ENCODE assay signal across 27 cellular contexts in the genomic region with DNA sequence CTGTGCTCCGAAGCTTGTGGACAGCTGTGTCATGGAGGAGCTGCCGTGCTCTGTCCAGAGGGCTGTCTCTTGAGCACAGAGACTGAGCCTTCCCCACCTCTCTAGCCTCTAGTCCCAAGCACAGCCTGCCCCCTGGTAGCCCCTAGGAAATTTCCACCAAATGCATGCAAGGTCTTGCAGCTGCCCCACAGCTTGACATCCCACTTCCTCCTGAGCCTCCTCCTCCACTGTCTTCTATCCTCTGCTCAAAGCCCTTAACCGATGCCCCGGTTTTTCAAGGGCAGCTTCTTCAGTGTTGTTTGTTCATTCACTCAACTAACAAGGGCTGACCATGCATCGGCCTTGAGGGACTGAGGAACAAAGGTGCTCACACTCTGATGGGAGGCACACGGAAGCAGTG. TPM values are rescaled to one million over a fixed set of nuclear protein-coding genes. Genes with fewer than 3 reads are reported as not detected.
"Had no signal": no experiment of that assay in that cellular context is flagged by ENCODE, and none has a peak within 500 bp of the region (broad histone marks: within the 10 kb centered on the region; RNA-seq: fewer than 3 reads in every experiment).

No MANE protein-coding gene starts in this region.

- ATAC-seq: activated naive CD4-positive, alpha-beta T cell treated with anti-CD3 and anti-CD28 coated beads, Interleukin-2, amount 50 U/mL, for 72 hours; heart right ventricle; left lung had no signal

- H3K36me3 ChIP-seq: adrenal gland, esophagus squamous epithelium, heart right ventricle, left lung, thyroid gland had no signal

- H3K9me3 ChIP-seq: adrenal gland, esophagus squamous epithelium, heart right ventricle, left lung, thyroid gland had no signal

- H3K4me1 ChIP-seq: thyroid gland had no signal

- H3K27ac ChIP-seq: adrenal gland, esophagus squamous epithelium, heart right ventricle, left lung, thyroid gland, VCaP had no signal

- DNase-seq: activated CD4-positive, alpha-beta T cell treated with anti-CD3 and anti-CD28 coated beads, Interleukin-2, amount 50 U/mL, for 1 hour; activated CD4-positive, CD25-positive, alpha-beta regulatory T cell treated with anti-CD3 and anti-CD28 coated beads, Interleukin-2, amount 50 U/mL, for 72 hours; activated CD8-positive, alpha-beta memory T cell treated with anti-CD3 and anti-CD28 coated beads for 24 hours; activated CD8-positive, alpha-beta memory T cell treated with anti-CD3 and anti-CD28 coated beads, Interleukin-2, amount 50 U/mL, for 48 hours; activated gamma-delta T cell treated with Interleukin-2 at 50 U/mL for 16 hours; activated T-cell treated with anti-CD3 and anti-CD28 coated beads, Interleukin-2, amount 50 U/mL, for 48 hours; adrenal gland; effector CD8-positive, alpha-beta T cell; esophagus squamous epithelium; heart right ventricle; left lung; mammary epithelial cell; nephron progenitor cell; occipital lobe; stimulated activated CD4-positive, alpha-beta T cell treated with anti-CD3 and anti-CD28 coated beads, Interleukin-2, amount 100 ng/mL, for 24 hours; stimulated activated naive CD4-positive, alpha-beta T cell treated with Interleukin-2 at 50 U/mL for 16 hours; thyroid gland had no signal

- H3K4me3 ChIP-seq: adrenal gland, esophagus squamous epithelium, heart right ventricle, left lung, thyroid gland had no signal

- H3K27me3 ChIP-seq: adrenal gland, left lung, thyroid gland had no signal

- FAIRE-seq: astrocyte, bronchial epithelial cell, endothelial cell of umbilical vein had no signal

RNA-seq across cellular contexts. Expression of a gene that starts 20.6 kb away (rescaled TPM):
- total RNA-seq: activated naive CD4-positive, alpha-beta T cell treated with anti-CD3 and anti-CD28 coated beads, Interleukin-2, amount 50 U/mL, for 72 hours; astrocyte; bronchial epithelial cell; cerebellum; endothelial cell of umbilical vein; kidney epithelial cell; left lung; mammary epithelial cell; myocyte; occipital lobe; progenitor cell of endocrine pancreas; skeletal muscle tissue had no signal
- polyA plus RNA-seq: endothelial cell of umbilical vein, mammary epithelial cell had no signal
